Comparison of ENCODE assay signal across 26 cellular contexts in the genomic region with DNA sequence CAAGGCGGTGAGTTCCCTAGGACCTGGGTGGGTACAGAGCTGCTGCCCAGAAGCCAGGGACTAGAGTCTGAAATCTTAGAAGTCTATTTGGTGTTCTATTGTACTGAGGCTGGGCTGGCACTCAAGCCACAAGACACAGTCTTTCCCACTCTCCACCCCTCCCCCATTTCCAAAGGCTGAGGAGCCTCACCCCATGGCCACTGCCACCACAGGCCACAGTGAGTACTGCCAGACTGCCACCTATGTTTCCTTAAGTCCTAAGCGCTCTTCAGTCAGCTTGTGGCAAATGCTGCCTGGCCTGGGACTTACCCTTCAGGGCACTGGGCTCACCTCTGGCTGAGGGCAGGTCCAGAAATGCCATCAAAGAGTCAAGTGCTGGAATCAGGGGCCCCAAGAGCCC.
"Had no signal": no experiment of that assay in that cellular context is flagged by ENCODE, and none has a peak within 500 bp of the region (broad histone marks: within the 10 kb centered on the region; RNA-seq: fewer than 3 reads in every experiment).

No MANE protein-coding gene starts in this region.

- H3K4me3 Mint-ChIP-seq: activated naive CD4-positive, alpha-beta T cell treated with anti-CD3 and anti-CD28 coated beads for 36 hours; activated naive CD8-positive, alpha-beta T cell treated with anti-CD3 and anti-CD28 coated beads for 36 hours; activated T-helper 1 cell treated with anti-CD3 and anti-CD28 coated beads, Interleukin-12 subunit alpha, Interleukin-12 subunit beta, Interleukin-2, Interleukin-4 antibody, amounts not matched to agents 30 ng/mL and 10 ng/mL and 1 ng/mL, durations not matched to agents 14 hours and 24 hours and 36 hours; brain; mesothelial cell of epicardium; naive thymus-derived CD4-positive, alpha-beta T cell; neural crest cell; stimulated activated naive B cell treated with anti-CD40 and anti-IgM and Interleukin-4, amounts not matched to agents 10 μg/mL and 1 μg/mL and 100 μg/mL, for 72 hours; T-cell had no signal

- H3K4me1 Mint-ChIP-seq: activated naive CD8-positive, alpha-beta T cell treated with anti-CD3 and anti-CD28 coated beads for 36 hours; brain; mesothelial cell of epicardium; naive thymus-derived CD4-positive, alpha-beta T cell; neural crest cell; stimulated activated naive B cell treated with anti-CD40 and anti-IgM and Interleukin-4, amounts not matched to agents 10 μg/mL and 1 μg/mL and 100 μg/mL, for 72 hours; T-cell had no signal

- H3K36me3 Mint-ChIP-seq: activated naive CD8-positive, alpha-beta T cell treated with anti-CD3 and anti-CD28 coated beads for 36 hours; brain; mesothelial cell of epicardium; naive thymus-derived CD4-positive, alpha-beta T cell; stimulated activated naive B cell treated with anti-CD40 and anti-IgM and Interleukin-4, amounts not matched to agents 10 μg/mL and 1 μg/mL and 100 μg/mL, for 72 hours; T-cell had no signal

- H3K9me3 Mint-ChIP-seq: activated T-helper 1 cell treated with anti-CD3 and anti-CD28 coated beads, Interleukin-12 subunit alpha, Interleukin-12 subunit beta, Interleukin-2, Interleukin-4 antibody, amounts not matched to agents 30 ng/mL and 10 ng/mL and 1 ng/mL, durations not matched to agents 14 hours and 24 hours and 36 hours had no signal

- H3K27me3 Mint-ChIP-seq: activated naive CD8-positive, alpha-beta T cell treated with anti-CD3 and anti-CD28 coated beads for 36 hours; brain; naive thymus-derived CD4-positive, alpha-beta T cell; stimulated activated naive B cell treated with anti-CD40 and anti-IgM and Interleukin-4, amounts not matched to agents 10 μg/mL and 1 μg/mL and 100 μg/mL, for 72 hours; T-cell had no signal

- DNase-seq: activated CD4-positive, alpha-beta T cell treated with anti-CD3 and anti-CD28 coated beads for 48 hours; activated CD4-positive, alpha-beta T cell treated with anti-CD3 and anti-CD28 coated beads, Interleukin-2, amount 50 U/mL, for 48 hours; activated CD8-positive, alpha-beta memory T cell treated with anti-CD3 and anti-CD28 coated beads for 24 hours; activated effector memory CD4-positive, alpha-beta T cell treated with anti-CD3 and anti-CD28 coated beads, Interleukin-2, amount 50 U/mL, for 16 hours; activated naive CD4-positive, alpha-beta T cell treated with anti-CD3 and anti-CD28 coated beads for 36 hours; activated naive CD8-positive, alpha-beta T cell treated with anti-CD3 and anti-CD28 coated beads for 36 hours; activated T-cell treated with anti-CD3 and anti-CD28 coated beads, Interleukin-2, amount 50 U/mL, for 1 hour; adrenal gland; dorsolateral prefrontal cortex; effector memory CD4-positive, alpha-beta T cell; erythroblast; gastrocnemius medialis; glutamatergic neuron; left cardiac atrium; mammary epithelial cell; naive thymus-derived CD4-positive, alpha-beta T cell; nucleus accumbens; stimulated activated CD4-positive, alpha-beta T cell treated with anti-CD3 and anti-CD28 coated beads, Interleukin-1b, Interleukin-23, amount 100 ng/mL, for 48 hours; stimulated activated naive B cell treated with anti-CD40 and anti-IgM and Interleukin-4, amounts not matched to agents 10 μg/mL and 1 μg/mL and 100 μg/mL, for 72 hours; T-cell; tibial artery had no signal

- ATAC-seq: gastrocnemius medialis; left cardiac atrium; naive thymus-derived CD4-positive, alpha-beta T cell; pancreas; stimulated activated naive B cell treated with anti-CD40 and anti-IgM and Interleukin-4, amounts not matched to agents 10 μg/mL and 1 μg/mL and 100 μg/mL, for 72 hours; T-cell had no signal

- H3K27ac Mint-ChIP-seq: activated naive CD4-positive, alpha-beta T cell treated with anti-CD3 and anti-CD28 coated beads for 36 hours; activated naive CD8-positive, alpha-beta T cell treated with anti-CD3 and anti-CD28 coated beads for 36 hours; activated T-helper 1 cell treated with anti-CD3 and anti-CD28 coated beads, Interleukin-12 subunit alpha, Interleukin-12 subunit beta, Interleukin-2, Interleukin-4 antibody, amounts not matched to agents 30 ng/mL and 10 ng/mL and 1 ng/mL, durations not matched to agents 14 hours and 24 hours and 36 hours; brain; mesothelial cell of epicardium; naive thymus-derived CD4-positive, alpha-beta T cell; stimulated activated naive B cell treated with anti-CD40 and anti-IgM and Interleukin-4, amounts not matched to agents 10 μg/mL and 1 μg/mL and 100 μg/mL, for 72 hours; T-cell had no signal
